In genomic region chr3:136836511-136837156, GRCh38 we compare ENCODE assay signal across 1 cellular context.
TF ChIP-seq lines count a peak whose summit lies in the region.

No MANE protein-coding gene starts in this region.

TF ChIP-seq in IMR-90, 13 proteins besides CTCF, POLR2A, EP300 and RAD21 (continued from another document):
- no peak for TF ChIP-seq ELK1 (IDR thresholded peaks at IDR 0.05; ENCODE audit: borderline replicate concordance, low read depth, low read length)
- no peak for TF ChIP-seq CEBPB (IDR thresholded peaks at IDR 0.05; ENCODE audit: low read depth, low read length)
- TF ChIP-seq RFX5 (IDR thresholded peaks at IDR 0.05; ENCODE audit: low read depth, low read length): no peak
- TF ChIP-seq BHLHE40 (IDR thresholded peaks at IDR 0.05; ENCODE audit: low read depth, low read length): no peak
- no peak for TF ChIP-seq MAFK (IDR thresholded peaks at IDR 0.05; ENCODE audit: low read depth, low read length)
- no peak for TF ChIP-seq CHD1 (IDR thresholded peaks at IDR 0.05; ENCODE audit: low read depth, low read length)
- no peak for TF ChIP-seq NFE2L2 (IDR thresholded peaks at IDR 0.05; ENCODE audit: low read depth, low read length)
- TF ChIP-seq RCOR1 (IDR thresholded peaks at IDR 0.05; ENCODE audit: insufficient replicate concordance, low read length): no peak
